ENCODE assay signal across 7 cellular contexts in the genomic region with DNA sequence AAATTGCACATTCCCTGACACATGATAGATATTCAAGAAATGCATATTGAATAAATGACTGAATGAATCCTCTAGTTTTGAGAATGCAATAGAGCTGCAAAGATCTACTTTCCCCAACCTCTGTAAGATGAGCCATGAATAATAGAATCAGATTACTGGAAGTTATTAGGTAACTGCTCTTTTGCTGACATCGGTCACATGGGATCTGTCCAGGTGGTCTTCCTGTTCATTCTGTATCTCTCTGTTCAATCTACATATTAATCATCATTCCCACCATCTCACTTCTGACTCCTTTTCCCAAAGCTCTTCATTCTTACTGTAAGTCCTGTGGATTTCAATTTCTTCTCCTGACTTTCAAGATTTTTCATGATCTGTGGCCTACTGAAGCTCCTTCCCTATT.
"Had no signal": no experiment of that assay in that cellular context is flagged by ENCODE, and none has a peak within 500 bp of the region (broad histone marks: within the 10 kb centered on the region; RNA-seq: fewer than 3 reads in every experiment).

No MANE protein-coding gene starts in this region.

- DNase-seq: H9, HFFc6, IMR-90, KG1 had no signal

- H3K4me3 ChIP-seq: GM23338, K562 had no signal

- H3K27ac ChIP-seq: HL-60 had no signal
